Comparison of ENCODE assay signal across 18 cellular contexts in genomic region chr14:61532818-61533217, GRCh38.
A peak's percentile ranks its signal among the peaks of the same experiment; 100 is the strongest.
DNase-seq lines count a peak whose midpoint lies in the region; ATAC-seq and TF ChIP-seq lines count a peak whose summit lies in the region.
"Had no signal": no experiment of that assay in that cellular context is flagged by ENCODE, and none has a peak within 500 bp of the region (broad histone marks: within the 10 kb centered on the region; RNA-seq: fewer than 3 reads in every experiment).

No MANE protein-coding gene starts in this region.

- intact Hi-C loops in CD4-positive, alpha-beta T cell (cut with DNase I, micrococcal nuclease) = no loop called here

- no peak overlapping the region for H3K4me3 Mint-ChIP-seq in CD4-positive, alpha-beta T cell
- H3K4me3 Mint-ChIP-seq in activated naive CD8-positive, alpha-beta T cell treated with anti-CD3 and anti-CD28 coated beads, Interleukin-2, amount 50 U/mL, for 24 hours = no peak overlapping the region
- no peak overlapping the region for H3K4me3 Mint-ChIP-seq in neural crest cell
- H3K4me3 Mint-ChIP-seq: naive B cell had no signal

- peaks cover 57% of the 10 kb centered on the region for H3K4me1 Mint-ChIP-seq in CD4-positive, alpha-beta T cell (ENCODE audit: low read depth)
- H3K4me1 Mint-ChIP-seq in activated naive CD8-positive, alpha-beta T cell treated with anti-CD3 and anti-CD28 coated beads, Interleukin-2, amount 50 U/mL, for 24 hours = peaks cover 96% of the 10 kb centered on the region
- H3K4me1 Mint-ChIP-seq in neural crest cell = peaks cover 24% of the 10 kb centered on the region

- H3K4me3 ChIP-seq in HUES6 (ENCODE audit: low read depth, low read length) = no peak overlapping the region
- H3K4me3 ChIP-seq in WERI-Rb-1 (ENCODE audit: low read depth, low read length) = no peak overlapping the region
- H3K4me3 ChIP-seq: dorsolateral prefrontal cortex, psoas muscle, tibial artery had no signal

- H3K36me3 ChIP-seq in HUES6 (ENCODE audit: control insufficient read depth, insufficient read depth, low read length) (no peaks in the 10 kb centered on the region), WERI-Rb-1 (no peaks in the 10 kb centered on the region)
- H3K36me3 ChIP-seq: BE2C, tibial artery had no signal

- peaks cover 19% of the 10 kb centered on the region for H3K4me1 ChIP-seq in HUES6 (ENCODE audit: control insufficient read depth, insufficient read depth, low read length)

- no peak for ATAC-seq in CD4-positive, alpha-beta T cell (ENCODE audit: poor library complexity)
- no peak for ATAC-seq in activated naive CD8-positive, alpha-beta T cell treated with anti-CD3 and anti-CD28 coated beads, Interleukin-2, amount 50 U/mL, for 24 hours
- ATAC-seq in GM18511 (IDR thresholded peaks at IDR 0.05; ENCODE audit: unreplicated experiment) = no peak
- ATAC-seq in HG02623 (IDR thresholded peaks at IDR 0.05; ENCODE audit: unreplicated experiment) = no peak
- no peak for ATAC-seq in HG02763 (IDR thresholded peaks at IDR 0.05; ENCODE audit: unreplicated experiment)
- ATAC-seq: psoas muscle had no signal

- no peak for TF ChIP-seq CTCF in CD4-positive, alpha-beta T cell (IDR thresholded peaks at IDR 0.05)
- TF ChIP-seq CTCF in neural crest cell (conservative IDR thresholded peaks at IDR 0.05) = no peak
- TF ChIP-seq CTCF in WERI-Rb-1 (IDR thresholded peaks at IDR 0.05; ENCODE audit: low read depth, low read length) = no peak

- H3K36me3 Mint-ChIP-seq in CD4-positive, alpha-beta T cell (ENCODE audit: low read depth) = peaks cover 97% of the 10 kb centered on the region
- H3K36me3 Mint-ChIP-seq in activated naive CD8-positive, alpha-beta T cell treated with anti-CD3 and anti-CD28 coated beads, Interleukin-2, amount 50 U/mL, for 24 hours (ENCODE audit: low read depth) = peaks cover 92% of the 10 kb centered on the region
- H3K36me3 Mint-ChIP-seq in neural crest cell (ENCODE audit: low read depth) = no peaks in the 10 kb centered on the region
- H3K36me3 Mint-ChIP-seq: naive B cell had no signal

- no peaks in the 10 kb centered on the region for H3K9me3 Mint-ChIP-seq in CD4-positive, alpha-beta T cell
- H3K9me3 Mint-ChIP-seq in activated naive CD8-positive, alpha-beta T cell treated with anti-CD3 and anti-CD28 coated beads, Interleukin-2, amount 50 U/mL, for 24 hours = peaks cover 4% of the 10 kb centered on the region
- H3K9me3 Mint-ChIP-seq in neural crest cell = no peaks in the 10 kb centered on the region

- H3K9ac ChIP-seq in HUES6 (ENCODE audit: low read length) = peak overlapping the region; percentile 29

- no peak overlapping the region for H3K27ac ChIP-seq in CD4-positive, alpha-beta T cell (ENCODE audit: low read depth, low read length)
- H3K27ac ChIP-seq in HUES6 (ENCODE audit: low read depth, low read length) (no peak overlapping the region), WERI-Rb-1 (no peak overlapping the region)
- H3K27ac ChIP-seq: psoas muscle, tibial artery had no signal

- CTCF ChIA-PET in CD4-positive, alpha-beta T cell (lab: Charles Lee) = no interaction called here

- POLR2A ChIA-PET in CD4-positive, alpha-beta T cell (lab: Charles Lee) = interaction anchor here (1.0 kb wide), 1 partner anchor 13 kb away, joined by 3 read pairs; no protein-coding TSS in a partner anchor

- no peaks in the 10 kb centered on the region for H3K9me3 ChIP-seq in CD4-positive, alpha-beta T cell (ENCODE audit: control insufficient read depth, low read length)
- H3K9me3 ChIP-seq in HUES6 (ENCODE audit: control insufficient read depth, insufficient read depth, low read depth, low read length) (no peaks in the 10 kb centered on the region), WERI-Rb-1 (ENCODE audit: severe bottlenecking) (no peaks in the 10 kb centered on the region)
- H3K9me3 ChIP-seq: BE2C, psoas muscle, tibial artery had no signal

- no peaks in the 10 kb centered on the region for H3K27me3 ChIP-seq in CD4-positive, alpha-beta T cell (ENCODE audit: control insufficient read depth, insufficient read depth, low read length)
- H3K27me3 ChIP-seq in HUES6 (ENCODE audit: control insufficient read depth, insufficient read depth, low read length) (no peaks in the 10 kb centered on the region), WERI-Rb-1 (ENCODE audit: insufficient read depth, low read depth, severe bottlenecking) (no peaks in the 10 kb centered on the region)
- H3K27me3 ChIP-seq: BE2C, dorsolateral prefrontal cortex, tibial artery had no signal

- DNase-seq in CD4-positive, alpha-beta T cell = no peak
- DNase-seq in activated naive CD8-positive, alpha-beta T cell treated with anti-CD3 and anti-CD28 coated beads, Interleukin-2, amount 50 U/mL, for 24 hours = no peak
- DNase-seq in neural crest cell (ENCODE audit: low read depth, low spot score) (no peak), WERI-Rb-1 (no peak)
- DNase-seq: activated naive CD4-positive, alpha-beta T cell; BE2C; dorsolateral prefrontal cortex; naive B cell; NCI-H146; NK-92 treated with Interleukin-12 subunit alpha and Interleukin-12 subunit beta, amount 100 ng/mL, for 24 hours; psoas muscle; stimulated activated CD4-positive, alpha-beta T cell treated with anti-CD3 and anti-CD28 coated beads, Interleukin-12 subunit alpha, Interleukin-12 subunit beta, amount 100 ng/mL, for 4 hours; SW 1271; tibial artery had no signal

- no peaks in the 10 kb centered on the region for H3K27me3 Mint-ChIP-seq in CD4-positive, alpha-beta T cell
- H3K27me3 Mint-ChIP-seq in activated naive CD8-positive, alpha-beta T cell treated with anti-CD3 and anti-CD28 coated beads, Interleukin-2, amount 50 U/mL, for 24 hours = no peaks in the 10 kb centered on the region
- no peaks in the 10 kb centered on the region for H3K27me3 Mint-ChIP-seq in neural crest cell (ENCODE audit: low read depth)

- peak overlapping the region; percentile 75 for H3K27ac Mint-ChIP-seq in CD4-positive, alpha-beta T cell
- H3K27ac Mint-ChIP-seq in activated naive CD8-positive, alpha-beta T cell treated with anti-CD3 and anti-CD28 coated beads, Interleukin-2, amount 50 U/mL, for 24 hours = peak overlapping the region; percentile 93
- H3K27ac Mint-ChIP-seq in neural crest cell (ENCODE audit: unreplicated experiment) = peak overlapping the region; percentile 81
